In the genomic region with DNA sequence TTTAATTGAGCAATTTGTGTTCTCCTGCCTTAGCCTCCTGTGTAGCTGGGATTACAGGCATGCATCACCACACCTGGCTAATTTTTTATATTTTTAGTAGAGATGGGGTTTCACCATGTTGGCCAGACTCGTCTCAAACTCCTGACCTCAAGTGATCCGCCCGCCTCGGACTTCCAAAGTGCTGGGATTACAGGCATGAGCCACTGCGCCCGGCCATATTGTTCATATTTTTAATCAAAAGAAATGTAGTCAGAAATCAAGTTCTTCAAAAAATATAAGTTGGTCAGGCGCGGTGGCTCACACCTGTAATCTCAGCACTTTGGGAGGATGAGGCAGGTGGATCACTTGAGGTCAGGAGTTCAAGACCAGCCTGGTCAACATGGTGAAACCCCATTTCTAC, we compare ENCODE assay signal across 2 cellular contexts. TPM values are rescaled to one million over a fixed set of nuclear protein-coding genes. Genes with fewer than 3 reads are reported as not detected.
"Had no signal": no experiment of that assay in that cellular context is flagged by ENCODE, and none has a peak within 500 bp of the region (broad histone marks: within the 10 kb centered on the region; RNA-seq: fewer than 3 reads in every experiment).

No MANE protein-coding gene starts in this region.

RNA-seq across cellular contexts. Expression of a gene that starts 47.6 kb away (rescaled TPM):
- total RNA-seq: epithelial cell of proximal tubule, foreskin keratinocyte had no signal
